Comparison of ENCODE assay signal across 1 cellular context in the genomic region with DNA sequence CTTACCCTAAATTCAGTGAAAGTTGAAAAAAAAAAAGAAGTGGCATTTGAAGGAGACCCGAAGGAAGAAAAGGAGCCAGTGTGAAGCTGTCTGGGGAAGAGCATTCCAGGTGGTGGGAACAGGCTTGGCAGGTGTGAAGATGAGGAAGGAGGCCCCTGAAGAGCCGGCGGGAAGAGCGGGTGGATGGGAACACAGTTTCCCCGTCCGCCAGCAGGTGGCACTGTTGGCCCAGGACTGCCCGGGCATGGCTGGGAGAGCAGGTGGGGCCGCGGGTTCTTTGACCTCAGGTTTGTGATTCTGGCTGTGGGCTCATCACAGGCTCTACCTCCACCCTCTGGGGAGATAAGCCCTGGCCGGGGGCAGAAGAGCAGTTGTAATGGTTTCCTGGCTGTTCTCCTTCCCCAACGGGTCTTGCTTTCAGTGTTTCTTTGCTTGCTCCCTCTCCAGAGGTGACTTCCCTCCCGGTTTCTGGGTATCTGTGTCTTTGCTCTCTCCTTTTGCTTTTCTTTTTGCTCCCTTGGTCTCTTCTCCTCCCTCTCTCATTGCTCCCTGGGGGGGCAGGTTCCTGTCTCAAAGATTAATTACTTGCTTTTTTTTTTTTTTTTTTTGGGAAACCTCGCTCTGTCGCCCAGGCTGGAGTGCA.
TF ChIP-seq lines count a peak whose summit lies in the region.

No MANE protein-coding gene starts in this region.

TF ChIP-seq in HepG2, 621 proteins besides CTCF, POLR2A, EP300 and RAD21 (continued from another document and continues in another):
- TF ChIP-seq RCOR2 (CRISPR knock-in tag; IDR thresholded peaks at IDR 0.05) (no peak), ZNF737 (CRISPR knock-in tag; IDR thresholded peaks at IDR 0.05; ENCODE audit: borderline replicate concordance) (no peak), ZNF569 (CRISPR knock-in tag; IDR thresholded peaks at IDR 0.05; ENCODE audit: borderline replicate concordance) (no peak), ZMYM3 (CRISPR knock-in tag; IDR thresholded peaks at IDR 0.05) (no peak), ZNF768 (CRISPR knock-in tag; IDR thresholded peaks at IDR 0.05) (no peak), RXRB (CRISPR knock-in tag; IDR thresholded peaks at IDR 0.05; ENCODE audit: borderline replicate concordance) (peak; percentile 52), HNRNPK (IDR thresholded peaks at IDR 0.05; ENCODE audit: low read depth, low read length, poor library complexity, severe bottlenecking) (no peak), ZKSCAN5 (CRISPR knock-in tag; IDR thresholded peaks at IDR 0.05) (no peak), ZNF333 (CRISPR knock-in tag; IDR thresholded peaks at IDR 0.05; ENCODE audit: borderline replicate concordance) (no peak), STAG1 (CRISPR knock-in tag; IDR thresholded peaks at IDR 0.05) (peak; percentile 93), SALL1 (CRISPR knock-in tag; IDR thresholded peaks at IDR 0.05) (peak; percentile 32; the same call in 1 of the 2 replicates), ZNF713 (CRISPR knock-in tag; IDR thresholded peaks at IDR 0.05) (no peak), FLYWCH1 (CRISPR knock-in tag; IDR thresholded peaks at IDR 0.05) (no peak), SMC3 (IDR thresholded peaks at IDR 0.05; ENCODE audit: low read length) (peak; percentile 65), ZNF607 (CRISPR knock-in tag; IDR thresholded peaks at IDR 0.05; ENCODE audit: borderline replicate concordance) (no peak), ZNF619 (CRISPR knock-in tag; IDR thresholded peaks at IDR 0.05) (no peak), MAFF (IDR thresholded peaks at IDR 0.05; ENCODE audit: low read depth, low read length) (no peak), ATF7-NPFF (CRISPR knock-in tag; IDR thresholded peaks at IDR 0.05; ENCODE audit: low read depth) (no peak), PHF8 (CRISPR knock-in tag; IDR thresholded peaks at IDR 0.05) (no peak), ZBTB42 (CRISPR knock-in tag; IDR thresholded peaks at IDR 0.05) (no peak), ZFP37 (CRISPR knock-in tag; IDR thresholded peaks at IDR 0.05; ENCODE audit: borderline replicate concordance) (no peak), FOXM1 (CRISPR knock-in tag; IDR thresholded peaks at IDR 0.05) (no peak), HHEX (CRISPR knock-in tag; IDR thresholded peaks at IDR 0.05) (no peak), ZNF30 (CRISPR knock-in tag; IDR thresholded peaks at IDR 0.05) (no peak), ZNF432 (CRISPR knock-in tag; IDR thresholded peaks at IDR 0.05; ENCODE audit: borderline replicate concordance) (no peak), HDAC6 (IDR thresholded peaks at IDR 0.05; ENCODE audit: low read depth, low read length) (no peak), ZNF652 (CRISPR knock-in tag; IDR thresholded peaks at IDR 0.05; ENCODE audit: borderline replicate concordance, low read depth) (no peak), RFXAP (CRISPR knock-in tag; IDR thresholded peaks at IDR 0.05; ENCODE audit: borderline replicate concordance) (no peak), SOX13 (IDR thresholded peaks at IDR 0.05) (no peak), SOX13 (CRISPR knock-in tag; conservative IDR thresholded peaks at IDR 0.05 in 1 of 2, IDR thresholded peaks at IDR 0.05 in 1 of 2) (no peak), MYC (CRISPR knock-in tag; IDR thresholded peaks at IDR 0.05; ENCODE audit: borderline replicate concordance) (peak; percentile 23; the same call in 1 of the 2 replicates), ARHGAP35 (CRISPR knock-in tag; IDR thresholded peaks at IDR 0.05; ENCODE audit: borderline replicate concordance) (no peak)
- TF ChIP-seq, protein P1, sequence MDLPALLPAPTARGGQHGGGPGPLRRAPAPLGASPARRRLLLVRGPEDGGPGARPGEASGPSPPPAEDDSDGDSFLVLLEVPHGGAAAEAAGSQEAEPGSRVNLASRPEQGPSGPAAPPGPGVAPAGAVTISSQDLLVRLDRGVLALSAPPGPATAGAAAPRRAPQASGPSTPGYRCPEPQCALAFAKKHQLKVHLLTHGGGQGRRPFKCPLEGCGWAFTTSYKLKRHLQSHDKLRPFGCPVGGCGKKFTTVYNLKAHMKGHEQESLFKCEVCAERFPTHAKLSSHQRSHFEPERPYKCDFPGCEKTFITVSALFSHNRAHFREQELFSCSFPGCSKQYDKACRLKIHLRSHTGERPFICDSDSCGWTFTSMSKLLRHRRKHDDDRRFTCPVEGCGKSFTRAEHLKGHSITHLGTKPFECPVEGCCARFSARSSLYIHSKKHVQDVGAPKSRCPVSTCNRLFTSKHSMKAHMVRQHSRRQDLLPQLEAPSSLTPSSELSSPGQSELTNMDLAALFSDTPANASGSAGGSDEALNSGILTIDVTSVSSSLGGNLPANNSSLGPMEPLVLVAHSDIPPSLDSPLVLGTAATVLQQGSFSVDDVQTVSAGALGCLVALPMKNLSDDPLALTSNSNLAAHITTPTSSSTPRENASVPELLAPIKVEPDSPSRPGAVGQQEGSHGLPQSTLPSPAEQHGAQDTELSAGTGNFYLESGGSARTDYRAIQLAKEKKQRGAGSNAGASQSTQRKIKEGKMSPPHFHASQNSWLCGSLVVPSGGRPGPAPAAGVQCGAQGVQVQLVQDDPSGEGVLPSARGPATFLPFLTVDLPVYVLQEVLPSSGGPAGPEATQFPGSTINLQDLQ (CRISPR knock-in tag; IDR thresholded peaks at IDR 0.05): no peak
- TF ChIP-seq, protein P2, sequence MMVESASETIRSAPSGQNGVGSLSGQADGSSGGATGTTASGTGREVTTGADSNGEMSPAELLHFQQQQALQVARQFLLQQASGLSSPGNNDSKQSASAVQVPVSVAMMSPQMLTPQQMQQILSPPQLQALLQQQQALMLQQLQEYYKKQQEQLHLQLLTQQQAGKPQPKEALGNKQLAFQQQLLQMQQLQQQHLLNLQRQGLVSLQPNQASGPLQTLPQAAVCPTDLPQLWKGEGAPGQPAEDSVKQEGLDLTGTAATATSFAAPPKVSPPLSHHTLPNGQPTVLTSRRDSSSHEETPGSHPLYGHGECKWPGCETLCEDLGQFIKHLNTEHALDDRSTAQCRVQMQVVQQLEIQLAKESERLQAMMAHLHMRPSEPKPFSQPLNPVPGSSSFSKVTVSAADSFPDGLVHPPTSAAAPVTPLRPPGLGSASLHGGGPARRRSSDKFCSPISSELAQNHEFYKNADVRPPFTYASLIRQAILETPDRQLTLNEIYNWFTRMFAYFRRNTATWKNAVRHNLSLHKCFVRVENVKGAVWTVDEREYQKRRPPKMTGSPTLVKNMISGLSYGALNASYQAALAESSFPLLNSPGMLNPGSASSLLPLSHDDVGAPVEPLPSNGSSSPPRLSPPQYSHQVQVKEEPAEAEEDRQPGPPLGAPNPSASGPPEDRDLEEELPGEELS (CRISPR knock-in tag; IDR thresholded peaks at IDR 0.05): no peak
- TF ChIP-seq, protein P3, sequence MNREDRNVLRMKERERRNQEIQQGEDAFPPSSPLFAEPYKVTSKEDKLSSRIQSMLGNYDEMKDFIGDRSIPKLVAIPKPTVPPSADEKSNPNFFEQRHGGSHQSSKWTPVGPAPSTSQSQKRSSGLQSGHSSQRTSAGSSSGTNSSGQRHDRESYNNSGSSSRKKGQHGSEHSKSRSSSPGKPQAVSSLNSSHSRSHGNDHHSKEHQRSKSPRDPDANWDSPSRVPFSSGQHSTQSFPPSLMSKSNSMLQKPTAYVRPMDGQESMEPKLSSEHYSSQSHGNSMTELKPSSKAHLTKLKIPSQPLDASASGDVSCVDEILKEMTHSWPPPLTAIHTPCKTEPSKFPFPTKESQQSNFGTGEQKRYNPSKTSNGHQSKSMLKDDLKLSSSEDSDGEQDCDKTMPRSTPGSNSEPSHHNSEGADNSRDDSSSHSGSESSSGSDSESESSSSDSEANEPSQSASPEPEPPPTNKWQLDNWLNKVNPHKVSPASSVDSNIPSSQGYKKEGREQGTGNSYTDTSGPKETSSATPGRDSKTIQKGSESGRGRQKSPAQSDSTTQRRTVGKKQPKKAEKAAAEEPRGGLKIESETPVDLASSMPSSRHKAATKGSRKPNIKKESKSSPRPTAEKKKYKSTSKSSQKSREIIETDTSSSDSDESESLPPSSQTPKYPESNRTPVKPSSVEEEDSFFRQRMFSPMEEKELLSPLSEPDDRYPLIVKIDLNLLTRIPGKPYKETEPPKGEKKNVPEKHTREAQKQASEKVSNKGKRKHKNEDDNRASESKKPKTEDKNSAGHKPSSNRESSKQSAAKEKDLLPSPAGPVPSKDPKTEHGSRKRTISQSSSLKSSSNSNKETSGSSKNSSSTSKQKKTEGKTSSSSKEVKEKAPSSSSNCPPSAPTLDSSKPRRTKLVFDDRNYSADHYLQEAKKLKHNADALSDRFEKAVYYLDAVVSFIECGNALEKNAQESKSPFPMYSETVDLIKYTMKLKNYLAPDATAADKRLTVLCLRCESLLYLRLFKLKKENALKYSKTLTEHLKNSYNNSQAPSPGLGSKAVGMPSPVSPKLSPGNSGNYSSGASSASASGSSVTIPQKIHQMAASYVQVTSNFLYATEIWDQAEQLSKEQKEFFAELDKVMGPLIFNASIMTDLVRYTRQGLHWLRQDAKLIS (CRISPR knock-in tag; IDR thresholded peaks at IDR 0.05): no peak
- TF ChIP-seq, protein P4, sequence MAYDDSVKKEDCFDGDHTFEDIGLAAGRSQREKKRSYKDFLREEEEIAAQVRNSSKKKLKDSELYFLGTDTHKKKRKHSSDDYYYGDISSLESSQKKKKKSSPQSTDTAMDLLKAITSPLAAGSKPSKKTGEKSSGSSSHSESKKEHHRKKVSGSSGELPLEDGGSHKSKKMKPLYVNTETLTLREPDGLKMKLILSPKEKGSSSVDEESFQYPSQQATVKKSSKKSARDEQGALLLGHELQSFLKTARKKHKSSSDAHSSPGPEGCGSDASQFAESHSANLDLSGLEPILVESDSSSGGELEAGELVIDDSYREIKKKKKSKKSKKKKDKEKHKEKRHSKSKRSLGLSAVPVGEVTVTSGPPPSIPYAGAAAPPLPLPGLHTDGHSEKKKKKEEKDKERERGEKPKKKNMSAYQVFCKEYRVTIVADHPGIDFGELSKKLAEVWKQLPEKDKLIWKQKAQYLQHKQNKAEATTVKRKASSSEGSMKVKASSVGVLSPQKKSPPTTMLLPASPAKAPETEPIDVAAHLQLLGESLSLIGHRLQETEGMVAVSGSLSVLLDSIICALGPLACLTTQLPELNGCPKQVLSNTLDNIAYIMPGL (CRISPR knock-in tag; IDR thresholded peaks at IDR 0.05; ENCODE audit: borderline replicate concordance in 1 of 2, low read depth in 1 of 2): 0 out of 4 replicates have a peak, but pooled peaks have one; percentile 33 to 34
- TF ChIP-seq, protein P5, sequence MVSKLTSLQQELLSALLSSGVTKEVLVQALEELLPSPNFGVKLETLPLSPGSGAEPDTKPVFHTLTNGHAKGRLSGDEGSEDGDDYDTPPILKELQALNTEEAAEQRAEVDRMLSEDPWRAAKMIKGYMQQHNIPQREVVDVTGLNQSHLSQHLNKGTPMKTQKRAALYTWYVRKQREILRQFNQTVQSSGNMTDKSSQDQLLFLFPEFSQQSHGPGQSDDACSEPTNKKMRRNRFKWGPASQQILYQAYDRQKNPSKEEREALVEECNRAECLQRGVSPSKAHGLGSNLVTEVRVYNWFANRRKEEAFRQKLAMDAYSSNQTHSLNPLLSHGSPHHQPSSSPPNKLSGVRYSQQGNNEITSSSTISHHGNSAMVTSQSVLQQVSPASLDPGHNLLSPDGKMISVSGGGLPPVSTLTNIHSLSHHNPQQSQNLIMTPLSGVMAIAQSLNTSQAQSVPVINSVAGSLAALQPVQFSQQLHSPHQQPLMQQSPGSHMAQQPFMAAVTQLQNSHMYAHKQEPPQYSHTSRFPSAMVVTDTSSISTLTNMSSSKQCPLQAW (CRISPR knock-in tag; IDR thresholded peaks at IDR 0.05): no peak
- TF ChIP-seq, protein P6, sequence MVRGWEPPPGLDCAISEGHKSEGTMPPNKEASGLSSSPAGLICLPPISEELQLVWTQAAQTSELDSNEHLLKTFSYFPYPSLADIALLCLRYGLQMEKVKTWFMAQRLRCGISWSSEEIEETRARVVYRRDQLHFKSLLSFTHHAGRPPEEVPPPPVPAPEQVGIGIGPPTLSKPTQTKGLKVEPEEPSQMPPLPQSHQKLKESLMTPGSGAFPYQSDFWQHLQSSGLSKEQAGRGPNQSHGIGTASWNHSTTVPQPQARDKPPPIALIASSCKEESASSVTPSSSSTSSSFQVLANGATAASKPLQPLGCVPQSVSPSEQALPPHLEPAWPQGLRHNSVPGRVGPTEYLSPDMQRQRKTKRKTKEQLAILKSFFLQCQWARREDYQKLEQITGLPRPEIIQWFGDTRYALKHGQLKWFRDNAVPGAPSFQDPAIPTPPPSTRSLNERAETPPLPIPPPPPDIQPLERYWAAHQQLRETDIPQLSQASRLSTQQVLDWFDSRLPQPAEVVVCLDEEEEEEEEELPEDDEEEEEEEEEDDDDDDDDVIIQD (CRISPR knock-in tag; IDR thresholded peaks at IDR 0.05; ENCODE audit: low read depth): no peak
- TF ChIP-seq, protein P7, sequence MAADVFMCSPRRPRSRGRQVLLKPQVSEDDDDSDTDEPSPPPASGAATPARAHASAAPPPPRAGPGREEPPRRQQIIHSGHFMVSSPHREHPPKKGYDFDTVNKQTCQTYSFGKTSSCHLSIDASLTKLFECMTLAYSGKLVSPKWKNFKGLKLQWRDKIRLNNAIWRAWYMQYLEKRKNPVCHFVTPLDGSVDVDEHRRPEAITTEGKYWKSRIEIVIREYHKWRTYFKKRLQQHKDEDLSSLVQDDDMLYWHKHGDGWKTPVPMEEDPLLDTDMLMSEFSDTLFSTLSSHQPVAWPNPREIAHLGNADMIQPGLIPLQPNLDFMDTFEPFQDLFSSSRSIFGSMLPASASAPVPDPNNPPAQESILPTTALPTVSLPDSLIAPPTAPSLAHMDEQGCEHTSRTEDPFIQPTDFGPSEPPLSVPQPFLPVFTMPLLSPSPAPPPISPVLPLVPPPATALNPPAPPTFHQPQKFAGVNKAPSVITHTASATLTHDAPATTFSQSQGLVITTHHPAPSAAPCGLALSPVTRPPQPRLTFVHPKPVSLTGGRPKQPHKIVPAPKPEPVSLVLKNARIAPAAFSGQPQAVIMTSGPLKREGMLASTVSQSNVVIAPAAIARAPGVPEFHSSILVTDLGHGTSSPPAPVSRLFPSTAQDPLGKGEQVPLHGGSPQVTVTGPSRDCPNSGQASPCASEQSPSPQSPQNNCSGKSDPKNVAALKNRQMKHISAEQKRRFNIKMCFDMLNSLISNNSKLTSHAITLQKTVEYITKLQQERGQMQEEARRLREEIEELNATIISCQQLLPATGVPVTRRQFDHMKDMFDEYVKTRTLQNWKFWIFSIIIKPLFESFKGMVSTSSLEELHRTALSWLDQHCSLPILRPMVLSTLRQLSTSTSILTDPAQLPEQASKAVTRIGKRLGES (CRISPR knock-in tag; IDR thresholded peaks at IDR 0.05; ENCODE audit: borderline replicate concordance): no peak
- TF ChIP-seq, protein P8, sequence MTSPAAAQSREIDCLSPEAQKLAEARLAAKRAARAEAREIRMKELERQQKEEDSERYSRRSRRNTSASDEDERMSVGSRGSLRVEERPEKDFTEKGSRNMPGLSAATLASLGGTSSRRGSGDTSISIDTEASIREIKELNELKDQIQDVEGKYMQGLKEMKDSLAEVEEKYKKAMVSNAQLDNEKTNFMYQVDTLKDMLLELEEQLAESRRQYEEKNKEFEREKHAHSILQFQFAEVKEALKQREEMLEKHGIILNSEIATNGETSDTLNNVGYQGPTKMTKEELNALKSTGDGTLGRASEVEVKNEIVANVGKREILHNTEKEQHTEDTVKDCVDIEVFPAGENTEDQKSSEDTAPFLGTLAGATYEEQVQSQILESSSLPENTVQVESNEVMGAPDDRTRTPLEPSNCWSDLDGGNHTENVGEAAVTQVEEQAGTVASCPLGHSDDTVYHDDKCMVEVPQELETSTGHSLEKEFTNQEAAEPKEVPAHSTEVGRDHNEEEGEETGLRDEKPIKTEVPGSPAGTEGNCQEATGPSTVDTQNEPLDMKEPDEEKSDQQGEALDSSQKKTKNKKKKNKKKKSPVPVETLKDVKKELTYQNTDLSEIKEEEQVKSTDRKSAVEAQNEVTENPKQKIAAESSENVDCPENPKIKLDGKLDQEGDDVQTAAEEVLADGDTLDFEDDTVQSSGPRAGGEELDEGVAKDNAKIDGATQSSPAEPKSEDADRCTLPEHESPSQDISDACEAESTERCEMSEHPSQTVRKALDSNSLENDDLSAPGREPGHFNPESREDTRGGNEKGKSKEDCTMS (CRISPR knock-in tag; conservative IDR thresholded peaks at IDR 0.05): no peak
